Comparison of ENCODE assay signal across 1 cellular context in the genomic region with DNA sequence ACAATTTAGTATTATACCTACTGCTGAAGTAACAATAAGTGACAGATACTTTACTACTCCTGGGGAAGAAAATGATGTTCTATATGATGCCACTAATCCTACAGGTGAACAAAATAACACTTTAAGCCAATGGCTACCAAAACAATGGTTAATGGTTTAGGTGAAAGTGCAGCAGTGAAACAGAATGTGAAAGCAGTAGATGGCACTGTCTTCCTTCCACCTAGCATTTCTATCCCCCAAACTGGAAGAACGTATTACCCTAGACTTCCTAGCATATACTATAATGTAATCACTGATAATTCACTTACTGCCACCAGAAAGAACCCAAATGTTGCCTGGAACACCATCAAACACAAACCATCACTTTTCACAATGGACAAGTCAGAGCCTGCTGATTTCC.
TF ChIP-seq lines count a peak whose summit lies in the region.

No MANE protein-coding gene starts in this region.

TF ChIP-seq in GM12878, 131 proteins besides CTCF, POLR2A, EP300 and RAD21 (continued from another document):
- TF ChIP-seq, protein P1, sequence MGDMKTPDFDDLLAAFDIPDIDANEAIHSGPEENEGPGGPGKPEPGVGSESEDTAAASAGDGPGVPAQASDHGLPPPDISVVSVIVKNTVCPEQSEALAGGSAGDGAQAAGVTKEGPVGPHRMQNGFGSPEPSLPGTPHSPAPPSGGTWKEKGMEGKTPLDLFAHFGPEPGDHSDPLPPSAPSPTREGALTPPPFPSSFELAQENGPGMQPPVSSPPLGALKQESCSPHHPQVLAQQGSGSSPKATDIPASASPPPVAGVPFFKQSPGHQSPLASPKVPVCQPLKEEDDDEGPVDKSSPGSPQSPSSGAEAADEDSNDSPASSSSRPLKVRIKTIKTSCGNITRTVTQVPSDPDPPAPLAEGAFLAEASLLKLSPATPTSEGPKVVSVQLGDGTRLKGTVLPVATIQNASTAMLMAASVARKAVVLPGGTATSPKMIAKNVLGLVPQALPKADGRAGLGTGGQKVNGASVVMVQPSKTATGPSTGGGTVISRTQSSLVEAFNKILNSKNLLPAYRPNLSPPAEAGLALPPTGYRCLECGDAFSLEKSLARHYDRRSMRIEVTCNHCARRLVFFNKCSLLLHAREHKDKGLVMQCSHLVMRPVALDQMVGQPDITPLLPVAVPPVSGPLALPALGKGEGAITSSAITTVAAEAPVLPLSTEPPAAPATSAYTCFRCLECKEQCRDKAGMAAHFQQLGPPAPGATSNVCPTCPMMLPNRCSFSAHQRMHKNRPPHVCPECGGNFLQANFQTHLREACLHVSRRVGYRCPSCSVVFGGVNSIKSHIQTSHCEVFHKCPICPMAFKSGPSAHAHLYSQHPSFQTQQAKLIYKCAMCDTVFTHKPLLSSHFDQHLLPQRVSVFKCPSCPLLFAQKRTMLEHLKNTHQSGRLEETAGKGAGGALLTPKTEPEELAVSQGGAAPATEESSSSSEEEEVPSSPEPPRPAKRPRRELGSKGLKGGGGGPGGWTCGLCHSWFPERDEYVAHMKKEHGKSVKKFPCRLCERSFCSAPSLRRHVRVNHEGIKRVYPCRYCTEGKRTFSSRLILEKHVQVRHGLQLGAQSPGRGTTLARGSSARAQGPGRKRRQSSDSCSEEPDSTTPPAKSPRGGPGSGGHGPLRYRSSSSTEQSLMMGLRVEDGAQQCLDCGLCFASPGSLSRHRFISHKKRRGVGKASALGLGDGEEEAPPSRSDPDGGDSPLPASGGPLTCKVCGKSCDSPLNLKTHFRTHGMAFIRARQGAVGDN (IDR thresholded peaks at IDR 0.05) = no peak
- TF ChIP-seq SMC3 (IDR thresholded peaks at IDR 0.05; ENCODE audit: borderline replicate concordance, low read length) (peak; percentile 52; the same call in 1 of the 2 replicates), IRF4 (IDR thresholded peaks at IDR 0.05; ENCODE audit: low read depth, low read length) (0 out of 2 replicates have a peak, but pooled peaks have one; percentile 33)
TF ChIP-seq in GM12878: peak in this region for 2.
